ENCODE assay signal across 1 cellular context in the genomic region with DNA sequence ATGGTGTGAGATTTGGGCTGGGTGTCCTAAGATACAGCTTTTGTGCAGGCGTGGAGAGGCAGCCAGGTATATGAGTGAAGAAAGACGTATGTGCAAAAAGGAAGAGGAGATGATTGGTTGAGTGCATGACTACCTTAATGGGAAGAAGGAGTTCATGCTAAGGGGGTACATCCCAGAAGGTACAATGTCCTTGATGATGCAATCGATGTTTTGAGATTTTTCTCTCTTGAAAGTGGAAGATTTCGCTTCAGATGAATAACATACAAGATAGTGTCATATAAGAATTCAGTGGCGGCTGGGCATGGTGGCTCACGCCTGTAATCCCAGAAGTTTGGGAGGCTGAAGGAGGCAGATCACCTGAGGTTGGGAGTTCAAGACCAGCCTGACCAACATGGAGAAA.
TF ChIP-seq lines count a peak whose summit lies in the region.

No MANE protein-coding gene starts in this region.

TF ChIP-seq in K562, 482 proteins besides CTCF, POLR2A, EP300 and RAD21 (continued from another document):
- TF ChIP-seq CEBPG (CRISPR knock-in tag; IDR thresholded peaks at IDR 0.05): no peak
- peak in 1 of 2 experiments; percentile 64; a peak in 2 of 4 replicates for TF ChIP-seq CEBPG (tag; conservative IDR thresholded peaks at IDR 0.05 in 1 of 2, IDR thresholded peaks at IDR 0.05 in 1 of 2)
